ENCODE assay signal across 8 cellular contexts in genomic region chr4:151013491-151013890, GRCh38. TPM values are rescaled to one million over a fixed set of nuclear protein-coding genes. Genes with fewer than 3 reads are reported as not detected.
DNase-seq lines count a peak whose midpoint lies in the region; ATAC-seq and TF ChIP-seq lines count a peak whose summit lies in the region.

No MANE protein-coding gene starts in this region.

- H3K4me3 ChIP-seq in GM12864 (ENCODE audit: low read depth, low read length) (peak overlapping the region; percentile 90), ectodermal cell (ENCODE audit: insufficient read depth, low read depth, low read length) (peak overlapping the region; percentile 83), neuron (ENCODE audit: low read length) (peak overlapping the region; percentile 67)

- 6 to 8% methylated on average over 1 of the region's 1 CpG for WGBS in ectodermal cell, 2 experiments

- no peak for ATAC-seq in GM19395 (IDR thresholded peaks at IDR 0.05; ENCODE audit: unreplicated experiment)

- H3K9me3 ChIP-seq in ectodermal cell (ENCODE audit: control insufficient read depth, low read length), result no peaks in the 10 kb centered on the region
- no peaks in the 10 kb centered on the region for H3K9me3 ChIP-seq in neuron (ENCODE audit: low read length)

- DNase-seq in GM12864 (ENCODE audit: low read depth), result no peak
- peak; percentile 8 for DNase-seq in NCI-H69 (lab: John Stamatoyannopoulos, UW)
- no peak for DNase-seq in SKM-1 treated with dmso at 0.1 percent for 144 hours (lab: John Stamatoyannopoulos, UW; ENCODE audit: unreplicated experiment)
- DNase-seq in LoVo (ENCODE audit: low spot score), result no peak
- no peak for DNase-seq in cerebellum (ENCODE audit: low spot score)

- H3K4me1 ChIP-seq in ectodermal cell (ENCODE audit: control insufficient read depth, insufficient read depth, low read length) (no peaks in the 10 kb centered on the region), neuron (ENCODE audit: insufficient read depth, low read length) (peaks cover 14% of the 10 kb centered on the region)

- H3K27ac ChIP-seq in ectodermal cell (ENCODE audit: insufficient read depth, low read depth, low read length, poor library complexity, severe bottlenecking), result no peak overlapping the region

- H3K36me3 ChIP-seq in ectodermal cell (ENCODE audit: control insufficient read depth, insufficient read depth, low read length) (no peaks in the 10 kb centered on the region), neuron (ENCODE audit: insufficient read depth, low read length) (peaks cover 2% of the 10 kb centered on the region)

- H3K27me3 ChIP-seq in ectodermal cell (ENCODE audit: control insufficient read depth, insufficient read depth, low read length, poor library complexity, severe bottlenecking) (no peaks in the 10 kb centered on the region), neuron (ENCODE audit: insufficient read depth, low read length) (no peaks in the 10 kb centered on the region)

- no peak overlapping the region for H2AFZ ChIP-seq in neuron (ENCODE audit: low read depth, low read length)

- no peak for TF ChIP-seq CTCF in GM12864 (IDR thresholded peaks at IDR 0.05; ENCODE audit: low read depth, low read length, missing control alignments)

RNA-seq across cellular contexts. Expression of gene LRBA, which starts 1.6 kb away (rescaled TPM):
- 53.5 TPM for polyA plus RNA-seq in ectodermal cell (2013, experiment 1 of 4)
- polyA plus RNA-seq in ectodermal cell (2013, experiment 2 of 4), result 69.1 TPM
- 38.7 TPM for polyA plus RNA-seq in ectodermal cell (2013, experiment 3 of 4)
- polyA plus RNA-seq in ectodermal cell (2013, experiment 4 of 4), result 45.4 TPM
- 64.8 TPM for total RNA-seq in cerebellum
